ENCODE assay signal across 24 cellular contexts in genomic region chr10:82759050-82759449, GRCh38.
DNase-seq lines count a peak whose midpoint lies in the region; ATAC-seq and TF ChIP-seq lines count a peak whose summit lies in the region.
"Had no signal": no experiment of that assay in that cellular context is flagged by ENCODE, and none has a peak within 500 bp of the region (broad histone marks: within the 10 kb centered on the region; RNA-seq: fewer than 3 reads in every experiment).

No MANE protein-coding gene starts in this region.

- H3K27me3 Mint-ChIP-seq in WTC11 (ENCODE audit: low read depth) (no peaks in the 10 kb centered on the region), nephron progenitor cell (ENCODE audit: low read depth, poor library complexity) (no peaks in the 10 kb centered on the region)
- H3K27me3 Mint-ChIP-seq: B cell, T-cell had no signal

- peaks cover 37% of the 10 kb centered on the region for H3K4me1 ChIP-seq in HUES48 (ENCODE audit: control insufficient read depth, insufficient read depth, low read length)

- H3K27me3 ChIP-seq in HUES48 (ENCODE audit: control insufficient read depth, insufficient read depth, low read length) = no peaks in the 10 kb centered on the region
- H3K27me3 ChIP-seq: MG63 had no signal

- H3K4me1 Mint-ChIP-seq in WTC11 (peaks cover 46% of the 10 kb centered on the region), nephron progenitor cell (peaks cover 67% of the 10 kb centered on the region)
- H3K4me1 Mint-ChIP-seq: B cell, T-cell had no signal

- TF ChIP-seq CTCF in WTC11 (IDR thresholded peaks at IDR 0.05) (no peak), nephron progenitor cell (IDR thresholded peaks at IDR 0.05) (no peak)

- H3K27ac Mint-ChIP-seq in WTC11 = peak overlapping the region; percentile 66
- H3K27ac Mint-ChIP-seq in nephron progenitor cell = peak overlapping the region; percentile 95
- H3K27ac Mint-ChIP-seq: B cell, T-cell had no signal

- H3K9ac ChIP-seq in HUES48 (ENCODE audit: low read depth, low read length) = no peak overlapping the region

- POLR2A ChIA-PET in WTC11 (lab: Charles Lee) = no interaction called here

- H3K4me3 ChIP-seq in HUES48 (ENCODE audit: low read depth, low read length) = no peak overlapping the region
- H3K4me3 ChIP-seq: MG63 had no signal

- DNase-seq in NCI-H2081 (lab: John Stamatoyannopoulos, UW) = peak; percentile 3 to 62
- no peak for DNase-seq in NCI-H2081 treated with DMSO at 0.1 percent for 48 hours (lab: John Stamatoyannopoulos, UW)
- DNase-seq in WTC11 (ENCODE audit: low spot score) = no peak
- DNase-seq in nephron progenitor cell = no peak
- DNase-seq in stimulated activated naive CD8-positive, alpha-beta T cell treated with anti-CD3 and anti-CD28 coated beads, Interleukin-15, Interleukin-2, amounts not matched to agents 100 U/mL and 50 U/mL, for 24 hours = no peak
- DNase-seq in activated CD4-positive, alpha-beta T cell treated with anti-CD3 and anti-CD28 coated beads, Interleukin-2, amount 50 U/mL, for 1 hour = no peak
- DNase-seq: Calu3; DMS79 treated with DMSO at 0.1 percent for 48 hours; GF-D8; KBM-7; MG63; NCI-H1694 treated with DMSO at 0.1 percent for 48 hours; NCI-H2227 treated with DMSO at 0.1 percent for 48 hours; NCI-H510A treated with DMSO at 0.1 percent for 48 hours; NCI-H82; NK-92 treated with Interleukin-12 subunit alpha and Interleukin-12 subunit beta, amount 100 ng/mL, for 24 hours; SHP77; T-cell had no signal

- H3K9me3 ChIP-seq in HUES48 (ENCODE audit: control insufficient read depth, insufficient read depth, low read length) = no peaks in the 10 kb centered on the region
- H3K9me3 ChIP-seq: MG63 had no signal

- peak; percentile 88 for ATAC-seq in WTC11
- no peak for ATAC-seq in stimulated activated naive CD8-positive, alpha-beta T cell treated with anti-CD3 and anti-CD28 coated beads, Interleukin-15, Interleukin-2, amounts not matched to agents 100 U/mL and 50 U/mL, for 24 hours
- ATAC-seq: Panc1, T-cell had no signal

- peak overlapping the region; percentile 2; the same call in 1 of the 2 replicates for H3K4me3 Mint-ChIP-seq in WTC11
- H3K4me3 Mint-ChIP-seq in nephron progenitor cell = no peak overlapping the region
- H3K4me3 Mint-ChIP-seq: B cell, T-cell had no signal

- H3K9me3 Mint-ChIP-seq in WTC11 (peaks cover 10% of the 10 kb centered on the region), nephron progenitor cell (peaks cover 19% of the 10 kb centered on the region)

- H3K36me3 ChIP-seq in HUES48 (ENCODE audit: control insufficient read depth, insufficient read depth, low read length) = no peaks in the 10 kb centered on the region
- H3K36me3 ChIP-seq: MG63 had no signal

- H3K27ac ChIP-seq in HUES48 (ENCODE audit: low read depth, low read length) = peak overlapping the region; percentile 86
- H3K27ac ChIP-seq: 22Rv1, C4-2B, RWPE1 had no signal

- H3K36me3 Mint-ChIP-seq in WTC11 (peaks cover 5% of the 10 kb centered on the region; the same call in 1 of the 2 replicates), nephron progenitor cell (ENCODE audit: low read depth) (peaks cover 5% of the 10 kb centered on the region)
- H3K36me3 Mint-ChIP-seq: T-cell had no signal

- CTCF ChIA-PET in WTC11 (lab: Charles Lee) = no interaction called here

TF ChIP-seq in WTC11, 78 proteins besides CTCF, POLR2A, EP300 and RAD21:
- TF ChIP-seq ZNF423 (CRISPR knock-in tag; IDR thresholded peaks at IDR 0.05) (0 out of 2 replicates have a peak, but pooled peaks have one; percentile 18), ZNF425 (CRISPR knock-in tag; conservative IDR thresholded peaks at IDR 0.05) (no peak), FOXP4 (CRISPR knock-in tag; IDR thresholded peaks at IDR 0.05) (peak; percentile 31; the same call in 1 of the 2 replicates)

Comparison
In these comparisons a context has a peak if more than half of its experiments do, and no peak if none do; other contexts are left out.
1. DNase-seq: peak in NCI-H2081 (2 of 2); none in NCI-H2081 treated with DMSO at 0.1 percent for 48 hours (single experiment), WTC11 (single experiment), nephron progenitor cell (single experiment), stimulated activated naive CD8-positive, alpha-beta T cell treated with anti-CD3 and anti-CD28 coated beads, Interleukin-15, Interleukin-2, amounts not matched to agents 100 U/mL and 50 U/mL, for 24 hours (single experiment) and activated CD4-positive, alpha-beta T cell treated with anti-CD3 and anti-CD28 coated beads, Interleukin-2, amount 50 U/mL, for 1 hour (single experiment).